Comparison of ENCODE assay signal across 1 cellular context in the genomic region with DNA sequence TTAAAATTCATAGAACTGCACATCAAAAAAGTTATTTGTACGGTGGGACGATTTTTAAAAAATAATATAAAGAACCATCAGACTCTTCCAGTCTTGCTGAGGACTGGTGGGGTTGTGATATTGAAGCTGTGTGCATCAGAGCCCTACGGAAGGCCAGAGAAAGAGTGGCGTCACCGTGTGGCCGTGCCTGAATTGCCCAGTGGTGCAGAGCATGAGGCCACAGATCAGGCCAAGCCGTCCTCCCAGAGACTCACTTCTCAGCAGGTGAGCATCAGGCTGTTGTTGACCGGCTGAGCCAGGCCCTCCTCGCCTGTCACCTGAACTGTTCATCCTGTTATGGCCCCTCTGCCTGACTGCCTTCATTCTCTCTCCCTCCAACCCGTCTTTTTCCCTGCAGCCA.
TF ChIP-seq lines count a peak whose summit lies in the region.

No MANE protein-coding gene starts in this region.

TF ChIP-seq in K562, 482 proteins besides CTCF, POLR2A, EP300 and RAD21 (continued from another document):
- no peak for TF ChIP-seq ZBTB9 (CRISPR knock-in tag; IDR thresholded peaks at IDR 0.05)
- TF ChIP-seq ZNF280B (CRISPR knock-in tag; IDR thresholded peaks at IDR 0.05): no peak
- no peak for TF ChIP-seq ZBTB33 (CRISPR knock-in tag; IDR thresholded peaks at IDR 0.05)
- no peak for TF ChIP-seq ZNF165 (CRISPR knock-in tag; IDR thresholded peaks at IDR 0.05; ENCODE audit: borderline replicate concordance)
- TF ChIP-seq ZNF408 (CRISPR knock-in tag; IDR thresholded peaks at IDR 0.05; ENCODE audit: low read depth): no peak
- TF ChIP-seq, protein P1, sequence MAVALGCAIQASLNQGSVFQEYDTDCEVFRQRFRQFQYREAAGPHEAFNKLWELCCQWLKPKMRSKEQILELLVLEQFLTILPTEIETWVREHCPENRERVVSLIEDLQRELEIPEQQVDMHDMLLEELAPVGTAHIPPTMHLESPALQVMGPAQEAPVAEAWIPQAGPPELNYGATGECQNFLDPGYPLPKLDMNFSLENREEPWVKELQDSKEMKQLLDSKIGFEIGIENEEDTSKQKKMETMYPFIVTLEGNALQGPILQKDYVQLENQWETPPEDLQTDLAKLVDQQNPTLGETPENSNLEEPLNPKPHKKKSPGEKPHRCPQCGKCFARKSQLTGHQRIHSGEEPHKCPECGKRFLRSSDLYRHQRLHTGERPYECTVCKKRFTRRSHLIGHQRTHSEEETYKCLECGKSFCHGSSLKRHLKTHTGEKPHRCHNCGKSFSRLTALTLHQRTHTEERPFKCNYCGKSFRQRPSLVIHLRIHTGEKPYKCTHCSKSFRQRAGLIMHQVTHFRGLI (CRISPR knock-in tag; IDR thresholded peaks at IDR 0.05): no peak
- TF ChIP-seq, protein P2, sequence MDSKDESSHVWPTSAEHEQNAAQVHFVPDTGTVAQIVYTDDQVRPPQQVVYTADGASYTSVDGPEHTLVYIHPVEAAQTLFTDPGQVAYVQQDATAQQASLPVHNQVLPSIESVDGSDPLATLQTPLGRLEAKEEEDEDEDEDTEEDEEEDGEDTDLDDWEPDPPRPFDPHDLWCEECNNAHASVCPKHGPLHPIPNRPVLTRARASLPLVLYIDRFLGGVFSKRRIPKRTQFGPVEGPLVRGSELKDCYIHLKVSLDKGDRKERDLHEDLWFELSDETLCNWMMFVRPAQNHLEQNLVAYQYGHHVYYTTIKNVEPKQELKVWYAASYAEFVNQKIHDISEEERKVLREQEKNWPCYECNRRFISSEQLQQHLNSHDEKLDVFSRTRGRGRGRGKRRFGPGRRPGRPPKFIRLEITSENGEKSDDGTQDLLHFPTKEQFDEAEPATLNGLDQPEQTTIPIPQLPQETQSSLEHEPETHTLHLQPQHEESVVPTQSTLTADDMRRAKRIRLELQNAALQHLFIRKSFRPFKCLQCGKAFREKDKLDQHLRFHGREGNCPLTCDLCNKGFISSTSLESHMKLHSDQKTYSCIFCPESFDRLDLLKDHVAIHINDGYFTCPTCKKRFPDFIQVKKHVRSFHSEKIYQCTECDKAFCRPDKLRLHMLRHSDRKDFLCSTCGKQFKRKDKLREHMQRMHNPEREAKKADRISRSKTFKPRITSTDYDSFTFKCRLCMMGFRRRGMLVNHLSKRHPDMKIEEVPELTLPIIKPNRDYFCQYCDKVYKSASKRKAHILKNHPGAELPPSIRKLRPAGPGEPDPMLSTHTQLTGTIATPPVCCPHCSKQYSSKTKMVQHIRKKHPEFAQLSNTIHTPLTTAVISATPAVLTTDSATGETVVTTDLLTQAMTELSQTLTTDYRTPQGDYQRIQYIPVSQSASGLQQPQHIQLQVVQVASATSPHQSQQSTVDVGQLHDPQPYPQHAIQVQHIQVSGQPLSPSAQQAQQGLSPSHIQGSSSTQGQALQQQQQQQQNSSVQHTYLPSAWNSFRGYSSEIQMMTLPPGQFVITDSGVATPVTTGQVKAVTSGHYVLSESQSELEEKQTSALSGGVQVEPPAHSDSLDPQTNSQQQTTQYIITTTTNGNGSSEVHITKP (IDR thresholded peaks at IDR 0.05; ENCODE audit: partially characterized antibody): no peak
- TF ChIP-seq MAFK (IDR thresholded peaks at IDR 0.05; ENCODE audit: low read length): no peak
- TF ChIP-seq ZNF146 (CRISPR knock-in tag; IDR thresholded peaks at IDR 0.05; ENCODE audit: unreplicated experiment): no peak
- TF ChIP-seq TAF7 (tag; IDR thresholded peaks at IDR 0.05): no peak
TF ChIP-seq in K562: peak in this region for 0.
